In genomic region chr20:63467294-63468083, GRCh38 we compare ENCODE assay signal across 17 cellular contexts. TPM values are rescaled to one million over a fixed set of nuclear protein-coding genes. Genes with fewer than 3 reads are reported as not detected.
DNase-seq lines count a peak whose midpoint lies in the region; ATAC-seq, FAIRE-seq and TF ChIP-seq lines count a peak whose summit lies in the region.
"Had no signal": no experiment of that assay in that cellular context is flagged by ENCODE, and none has a peak within 500 bp of the region (broad histone marks: within the 10 kb centered on the region; RNA-seq: fewer than 3 reads in every experiment).

No MANE protein-coding gene starts in this region.

- no peak overlapping the region for H3K4ac ChIP-seq in H9 (ENCODE audit: low read depth, low read length)

- H3K4me1 ChIP-seq in H9 (ENCODE audit: insufficient read depth, low read length) = no peaks in the 10 kb centered on the region
- H3K4me1 ChIP-seq in K562 (replicated peaks in 1 of 2; ENCODE audit: control insufficient read depth in 2 of 2, insufficient read depth in 2 of 2, low read length in 2 of 2) = peaks cover 0 to 45% of the 10 kb centered on the region in 2 experiments; a peak in 2 of 5 replicates
- no peaks in the 10 kb centered on the region for H3K4me1 ChIP-seq in endodermal cell (ENCODE audit: control insufficient read depth, insufficient read depth, low read length)
- H3K4me1 ChIP-seq in neural progenitor cell = peaks cover 26% of the 10 kb centered on the region
- H3K4me1 ChIP-seq: HAP-1 had no signal

- no CpG with 5 or more reads among the region's 19 CpGs for WGBS in H9 (ENCODE audit: extremely low coverage, insufficient read length, low lambda C conversion rate)
- 4% methylated on average over 19 of the region's 19 CpGs for WGBS in K562 (ENCODE audit: insufficient coverage, low coverage, missing lambda C conversion rate)
- 85 to 88% methylated on average over 19 of the region's 19 CpGs for WGBS in endodermal cell (ENCODE audit: insufficient coverage in 1 of 2, insufficient read length in 1 of 2), 2 experiments

- no peak overlapping the region for H2BK20ac ChIP-seq in H9 (ENCODE audit: low read depth, low read length, poor library complexity, severe bottlenecking)

- TF ChIP-seq RAD21 in K562 (CRISPR knock-in tag; conservative IDR thresholded peaks at IDR 0.05 in 1 of 2, IDR thresholded peaks at IDR 0.05 in 1 of 2) = no peak

- H3K9ac ChIP-seq in H9 (ENCODE audit: extremely low read depth, insufficient read length, low read length) = no peak overlapping the region
- no peak overlapping the region for H3K9ac ChIP-seq in K562 (ENCODE audit: insufficient read depth in 1 of 2, low read depth in 2 of 2, low read length in 2 of 2)
- no peak overlapping the region for H3K9ac ChIP-seq in endodermal cell (ENCODE audit: extremely low read depth, low read length, poor library complexity, severe bottlenecking)
- no peak overlapping the region for H3K9ac ChIP-seq in neural progenitor cell
- H3K9ac ChIP-seq: BLaER1 treated with 17β-estradiol and CSF1 and Interleukin-3, amounts not matched to agents 10 nM and 100 nM had no signal

- no peak overlapping the region for H2BK12ac ChIP-seq in H9 (ENCODE audit: insufficient read length, low read depth, low read length)

- FAIRE-seq in K562 (lab: Jason Lieb, UNC) = no peak
- FAIRE-seq: HepG2 had no signal

- peaks cover 24 to 41% of the 10 kb centered on the region in 2 experiments for H3K4me1 Mint-ChIP-seq in H9
- H3K4me1 Mint-ChIP-seq in endodermal cell = no peaks in the 10 kb centered on the region
- H3K4me1 Mint-ChIP-seq in neural progenitor cell = peaks cover 49% of the 10 kb centered on the region
- peaks cover 0 to 4% (median 0%) of the 10 kb centered on the region in 3 donors for H3K4me1 Mint-ChIP-seq in T-cell
- H3K4me1 Mint-ChIP-seq: CD4-positive, CD25-positive, alpha-beta regulatory T cell had no signal

- no peak overlapping the region for H3T11ph ChIP-seq in H9 (ENCODE audit: low read length)

- no peak overlapping the region for H2BK5ac ChIP-seq in H9 (ENCODE audit: insufficient read length, low read length)

- no peak overlapping the region for H2AK5ac ChIP-seq in H9 (ENCODE audit: insufficient read length, low read length)

- H3K4me2 ChIP-seq in H9 (ENCODE audit: insufficient read depth, insufficient read length, low read length) (no peak overlapping the region), K562 (ENCODE audit: insufficient read depth, low read length) (no peak overlapping the region), neural progenitor cell (no peak overlapping the region)
- H3K4me2 ChIP-seq: GM23338 had no signal

- TF ChIP-seq POLR2A in K562 (conservative IDR thresholded peaks at IDR 0.05) = no peak

- H2AFZ ChIP-seq in H9 (ENCODE audit: low read length) (no peak overlapping the region), K562 (ENCODE audit: low read depth, low read length) (no peak overlapping the region), neural progenitor cell (replicated peaks) (no peak overlapping the region)
- H2AFZ ChIP-seq: GM23338 had no signal

- BruUV-seq in K562 (replicated peaks; lab: Mats Ljungman, UMichigan) = no TSS peak

- H3K9me3 ChIP-seq in H9 (ENCODE audit: control insufficient read depth, low read depth, low read length) = no peaks in the 10 kb centered on the region
- H3K9me3 ChIP-seq in K562 (replicated peaks; ENCODE audit: control insufficient read depth, insufficient read depth, low read depth, low read length) = no peaks in the 10 kb centered on the region
- no peaks in the 10 kb centered on the region for H3K9me3 ChIP-seq in endodermal cell (ENCODE audit: control insufficient read depth, low read length)
- no peaks in the 10 kb centered on the region for H3K9me3 ChIP-seq in neural progenitor cell (ENCODE audit: low read depth)
- H3K9me3 ChIP-seq: BLaER1 treated with 17β-estradiol and CSF1 and Interleukin-3, amounts not matched to agents 10 nM and 100 nM; HAP-1 had no signal

- no peak for TF ChIP-seq EP300 in K562 (IDR thresholded peaks at IDR 0.05; ENCODE audit: low read length)

- ATAC-seq in K562 (no peak), GM21619 (IDR thresholded peaks at IDR 0.05; ENCODE audit: unreplicated experiment) (no peak), T-cell (replicated peaks in 1 of 4) (no peak)
- ATAC-seq: GM23338, HepG2 had no signal

- in situ Hi-C loops in K562 (cut with MboI) = no loop called here

- no peak overlapping the region for H3K27ac ChIP-seq in H9 (ENCODE audit: insufficient read length, low read depth, low read length)
- H3K27ac ChIP-seq in K562 (ENCODE audit: extremely low read depth, low read depth, low read length) = no peak overlapping the region
- no peak overlapping the region for H3K27ac ChIP-seq in endodermal cell (ENCODE audit: low read depth, low read length)
- H3K27ac ChIP-seq in neural progenitor cell = no peak overlapping the region
- H3K27ac ChIP-seq: BLaER1 treated with 17β-estradiol and CSF1 and Interleukin-3, amounts not matched to agents 10 nM and 100 nM had no signal

- H4K91ac ChIP-seq in H9 (ENCODE audit: insufficient read length, low read depth, low read length) = no peak overlapping the region

- H3K27ac Mint-ChIP-seq in H9 = peak overlapping the region in 2 of 3 experiments; percentile 49; a peak in 2 of 7 replicates
- peak overlapping the region; percentile 41 for H3K27ac Mint-ChIP-seq in endodermal cell
- H3K27ac Mint-ChIP-seq in neural progenitor cell = peak overlapping the region; percentile 65
- H3K27ac Mint-ChIP-seq in T-cell = no peak overlapping the region
- H3K27ac Mint-ChIP-seq: CD4-positive, CD25-positive, alpha-beta regulatory T cell; GM23338; HFFc6 had no signal

- no peaks in the 10 kb centered on the region for H4K20me1 ChIP-seq in H9 (ENCODE audit: control insufficient read depth, insufficient read depth, insufficient read length)
- H4K20me1 ChIP-seq in K562 (replicated peaks; ENCODE audit: control insufficient read depth, insufficient read depth, low read length) = peaks cover 14% of the 10 kb centered on the region
- peaks cover 82% of the 10 kb centered on the region for H4K20me1 ChIP-seq in neural progenitor cell (ENCODE audit: low read depth)

- no peak overlapping the region for H3K4me3 ChIP-seq in K562
- no peak overlapping the region for H3K4me3 ChIP-seq in endodermal cell (ENCODE audit: low read length)
- no peak overlapping the region for H3K4me3 ChIP-seq in neural progenitor cell
- H3K4me3 ChIP-seq: BLaER1 treated with 17β-estradiol and CSF1 and Interleukin-3, amounts not matched to agents 10 nM and 100 nM; GM23338; HAP-1 had no signal

- no peaks in the 10 kb centered on the region for H3F3A ChIP-seq in neural progenitor cell (ENCODE audit: low read depth)

- H2BK15ac ChIP-seq in H9 (ENCODE audit: low read depth, low read length) = no peak overlapping the region

- no peak for TF ChIP-seq CTCF in H9 (conservative IDR thresholded peaks at IDR 0.05)
- no peak for TF ChIP-seq CTCF in K562 (IDR thresholded peaks at IDR 0.05 in 2 of 3, conservative IDR thresholded peaks at IDR 0.05 in 1 of 3; ENCODE audit: insufficient read depth in 2 of 3, low read depth in 1 of 3, low read length in 3 of 3)
- TF ChIP-seq CTCF in endodermal cell (conservative IDR thresholded peaks at IDR 0.05) = no peak
- no peak for TF ChIP-seq CTCF in neural progenitor cell (IDR thresholded peaks at IDR 0.05)

- no peaks in the 10 kb centered on the region for H3K9me1 ChIP-seq in K562 (ENCODE audit: control insufficient read depth, insufficient read depth, low read length)

- no peak overlapping the region for H3K56ac ChIP-seq in H9 (ENCODE audit: insufficient read length, low read depth, low read length)

- no peak overlapping the region for H3K14ac ChIP-seq in H9 (ENCODE audit: insufficient read depth, low read length)

- CTCF ChIA-PET in K562 (lab: Yijun Ruan, JAX; ENCODE audit: low intra/inter-chr PET ratio) (no interaction called here), T-cell (lab: Charles Lee) (no interaction called here)

- H3K36me3 Mint-ChIP-seq in H9 (ENCODE audit: insufficient read depth in 1 of 3, low read depth in 3 of 3) (peaks cover 0 to 8% (median 0%) of the 10 kb centered on the region in 3 experiments; a peak in 2 of 7 replicates), endodermal cell (ENCODE audit: low read depth) (no peaks in the 10 kb centered on the region), neural progenitor cell (no peaks in the 10 kb centered on the region), T-cell (no peaks in the 10 kb centered on the region)
- H3K36me3 Mint-ChIP-seq: CD4-positive, CD25-positive, alpha-beta regulatory T cell had no signal

- no peak overlapping the region for H4K8ac ChIP-seq in H9 (replicated peaks; ENCODE audit: insufficient read length, low read depth, low read length)

- H4K5ac ChIP-seq in H9 (ENCODE audit: insufficient read length, low read depth, low read length) = no peak overlapping the region

- H3K79me2 ChIP-seq in H9 (ENCODE audit: insufficient read depth, low read length) (peaks cover 10% of the 10 kb centered on the region; the same call in 1 of the 2 replicates), K562 (ENCODE audit: control insufficient read depth, insufficient read depth, low read length) (no peaks in the 10 kb centered on the region), neural progenitor cell (ENCODE audit: low read depth) (peaks cover 86% of the 10 kb centered on the region)

- H3K27me3 Mint-ChIP-seq in H9 (ENCODE audit: low read depth) = no peaks in the 10 kb centered on the region; the same call in 1 of the 2 replicates
- H3K27me3 Mint-ChIP-seq in endodermal cell (ENCODE audit: insufficient read depth) = peaks cover 8% of the 10 kb centered on the region
- H3K27me3 Mint-ChIP-seq in neural progenitor cell (ENCODE audit: insufficient read depth, low read depth) = no peaks in the 10 kb centered on the region
- H3K27me3 Mint-ChIP-seq in T-cell = peaks cover 19 to 48% of the 10 kb centered on the region in 2 donors

- no peaks in the 10 kb centered on the region for H3K9me3 Mint-ChIP-seq in H9
- H3K9me3 Mint-ChIP-seq in endodermal cell = no peaks in the 10 kb centered on the region
- no peaks in the 10 kb centered on the region for H3K9me3 Mint-ChIP-seq in neural progenitor cell
- H3K9me3 Mint-ChIP-seq in T-cell = no peaks in the 10 kb centered on the region
- H3K9me3 Mint-ChIP-seq: CD4-positive, CD25-positive, alpha-beta regulatory T cell; GM23338; HFFc6 had no signal

- DNase-seq in H9 (no peak), K562 (ENCODE audit: extremely low read depth in 1 of 4, low spot score in 3 of 4) (no peak), endodermal cell (no peak), neural progenitor cell (ENCODE audit: low spot score) (no peak), T-cell (no peak), NCI-H2196 treated with DMSO at 0.1 percent for 48 hours (lab: John Stamatoyannopoulos, UW; ENCODE audit: unreplicated experiment) (no peak)
- DNase-seq: 8988T; ACHN; Calu3; CD4-positive, CD25-positive, alpha-beta regulatory T cell; DMS 273 treated with DMSO at 0.1 percent for 48 hours; HFFc6 had no signal

- no peak overlapping the region for H3K18ac ChIP-seq in H9 (ENCODE audit: insufficient read length, low read depth, low read length)

- no peaks in the 10 kb centered on the region for H3K23me2 ChIP-seq in H9 (ENCODE audit: insufficient read length, low read depth, low read length, poor library complexity, severe bottlenecking)

- intact Hi-C loops in K562 (cut with micrococcal nuclease) = no loop called here

- H3K27me3 ChIP-seq in H9 (ENCODE audit: insufficient read depth, low read length) (no peaks in the 10 kb centered on the region), K562 (ENCODE audit: control insufficient read depth in 2 of 2, insufficient read depth in 2 of 2, low read length in 2 of 2) (peaks cover 48 to 94% of the 10 kb centered on the region in 2 experiments), endodermal cell (ENCODE audit: control insufficient read depth, insufficient read depth, low read length, poor library complexity, severe bottlenecking) (no peaks in the 10 kb centered on the region), neural progenitor cell (no peaks in the 10 kb centered on the region)

- H3K4me3 Mint-ChIP-seq in H9 (no peak overlapping the region), endodermal cell (no peak overlapping the region), neural progenitor cell (peak overlapping the region; percentile 9), T-cell (no peak overlapping the region)
- H3K4me3 Mint-ChIP-seq: GM23338, HFFc6 had no signal

- H3K36me3 ChIP-seq in K562 (ENCODE audit: control insufficient read depth, insufficient read depth, low read length) (no peaks in the 10 kb centered on the region), endodermal cell (ENCODE audit: control insufficient read depth, insufficient read depth, low read length) (no peaks in the 10 kb centered on the region), neural progenitor cell (no peaks in the 10 kb centered on the region)
- H3K36me3 ChIP-seq: BLaER1 treated with 17β-estradiol and CSF1 and Interleukin-3, amounts not matched to agents 10 nM and 100 nM; HAP-1 had no signal

- POLR2A ChIA-PET in K562 (lab: Yijun Ruan, JAX) = no interaction called here
- POLR2A ChIA-PET in T-cell (lab: Charles Lee) = interaction anchor here in 1 of 2 donors (0.5 kb wide), 1 partner anchor 28 kb away, joined by 3 read pairs; no protein-coding TSS in a partner anchor

- H2BK120ac ChIP-seq in H9 (ENCODE audit: low read depth, low read length, poor library complexity, severe bottlenecking) = no peak overlapping the region

- no peaks in the 10 kb centered on the region for H3K79me1 ChIP-seq in H9 (ENCODE audit: insufficient read depth, low read depth, low read length, poor library complexity, severe bottlenecking)

- H3K23ac ChIP-seq in H9 (ENCODE audit: insufficient read length, low read depth, low read length) = no peak overlapping the region

RNA-seq across cellular contexts. Expression of gene KCNQ2, which starts 5.0 kb away (rescaled TPM):
- total RNA-seq in H9 (2021) = 69.2 and 71.5 TPM in 2 replicates
- total RNA-seq in K562 (2011; cell fraction: chromatin; rRNA removed; ENCODE audit: low replicate concordance) = not detected in 2 replicates
- 0.17 TPM in 1 of 2 replicates, not detected in the other for total RNA-seq in K562 (2011; cell fraction: nucleolus; rRNA removed)
- not detected in 2 replicates for total RNA-seq in K562 (2011; cell fraction: nucleoplasm; rRNA removed)
- total RNA-seq in K562 (2014; rRNA removed) = not detected in 2 replicates
- total RNA-seq in K562 (2014; rRNA removed; fragmentation: Illumina TruSeq; extraction: Trizol) = not detected in 2 replicates
- not detected in 2 replicates for total RNA-seq in K562 (2015; rRNA removed; fragmentation: Illumina TruSeq; extraction: Trizol)
- total RNA-seq in K562 (2021) = 0.13 and 0.40 TPM in 2 replicates
- 0.08 TPM in 1 of 2 replicates, not detected in the other for polyA plus RNA-seq in K562 (2011; rRNA removed)
- polyA plus RNA-seq in K562 (2011; cell fraction: cytosol; rRNA removed) = not detected in 2 replicates
- 0.06 TPM in 1 of 2 replicates, not detected in the other for polyA plus RNA-seq in K562 (2011; cell fraction: nucleus; rRNA removed)
- polyA plus RNA-seq in K562 (2012) = 0.01 TPM in 1 of 2 replicates, not detected in the other
- not detected in 2 replicates for polyA plus RNA-seq in K562 (2014; fragmentation: Illumina TruSeq; extraction: Trizol)
- polyA plus RNA-seq in K562 (2014; fragmentation: Nextera tagmentation; extraction: Ambion mirVana) = not detected
- 0.16 TPM in 1 of 2 replicates, not detected in the other for polyA plus RNA-seq in K562 (2014; rRNA removed)
- polyA minus RNA-seq in K562 (2011; rRNA and poly(A)+ RNA removed) = not detected in 2 replicates
- not detected in 2 replicates for polyA minus RNA-seq in K562 (2011; cell fraction: cytosol; rRNA and poly(A)+ RNA removed)
- 0.40 TPM in 1 of 2 replicates, not detected in the other for polyA minus RNA-seq in K562 (2011; cell fraction: nucleus; rRNA and poly(A)+ RNA removed)
- 10 to 100 TPM; 36.4 to 62.8 TPM for total RNA-seq in endodermal cell
- polyA plus RNA-seq in endodermal cell (2013, experiment 1 of 2) = 111 TPM
- polyA plus RNA-seq in endodermal cell (2013, experiment 2 of 2) = 96.8 TPM
- total RNA-seq in neural progenitor cell (ENCODE audit: low replicate concordance) = 39.5 and 106 TPM in 2 replicates
- under 1 TPM; 0.19 to 0.49 (median 0.32) TPM for total RNA-seq in T-cell
- total RNA-seq: HepG2, HFFc6 had no signal
- polyA plus RNA-seq: HepG2 had no signal

RNA-seq across cellular contexts. Expression of gene EEF1A2, which starts 31.4 kb away (rescaled TPM):
- 25.8 and 27.4 TPM in 2 replicates for total RNA-seq in H9 (2021)
- total RNA-seq in K562 (2011; cell fraction: chromatin; rRNA removed; ENCODE audit: low replicate concordance) = 13.0 and 31.1 TPM in 2 replicates
- 23.3 and 23.8 TPM in 2 replicates for total RNA-seq in K562 (2011; cell fraction: nucleolus; rRNA removed)
- 9.9 and 20.4 TPM in 2 replicates for total RNA-seq in K562 (2011; cell fraction: nucleoplasm; rRNA removed)
- total RNA-seq in K562 (2014; rRNA removed) = 20.9 and 24.8 TPM in 2 replicates
- total RNA-seq in K562 (2014; rRNA removed; fragmentation: Illumina TruSeq; extraction: Trizol) = 8.7 and 11.5 TPM in 2 replicates
- total RNA-seq in K562 (2015; rRNA removed; fragmentation: Illumina TruSeq; extraction: Trizol) = 7.7 and 8.7 TPM in 2 replicates
- total RNA-seq in K562 (2021) = 29.0 and 29.6 TPM in 2 replicates
- 9.6 and 11.8 TPM in 2 replicates for polyA plus RNA-seq in K562 (2011; rRNA removed)
- polyA plus RNA-seq in K562 (2011; cell fraction: cytosol; rRNA removed) = 10.8 and 19.3 TPM in 2 replicates
- polyA plus RNA-seq in K562 (2011; cell fraction: nucleus; rRNA removed) = 13.8 and 24.9 TPM in 2 replicates
- 29.1 and 61.1 TPM in 2 replicates for polyA plus RNA-seq in K562 (2012)
- polyA plus RNA-seq in K562 (2014; fragmentation: Illumina TruSeq; extraction: Trizol) = 27.2 and 29.6 TPM in 2 replicates
- polyA plus RNA-seq in K562 (2014; fragmentation: Nextera tagmentation; extraction: Ambion mirVana) = under 1 TPM; 0.04 to 0.58 TPM
- 10.9 and 11.4 TPM in 2 replicates for polyA plus RNA-seq in K562 (2014; rRNA removed)
- polyA minus RNA-seq in K562 (2011; rRNA and poly(A)+ RNA removed) = 10.3 and 11.5 TPM in 2 replicates
- 34.7 and 45.1 TPM in 2 replicates for polyA minus RNA-seq in K562 (2011; cell fraction: cytosol; rRNA and poly(A)+ RNA removed)
- 8.2 and 10.0 TPM in 2 replicates for polyA minus RNA-seq in K562 (2011; cell fraction: nucleus; rRNA and poly(A)+ RNA removed)
- 10 to 100 TPM; 12.1 to 22.6 TPM for total RNA-seq in endodermal cell
- polyA plus RNA-seq in endodermal cell (2013, experiment 1 of 2) = 24.7 TPM
- 18.3 TPM for polyA plus RNA-seq in endodermal cell (2013, experiment 2 of 2)
- 0.54 and 1.5 TPM in 2 replicates for total RNA-seq in neural progenitor cell (ENCODE audit: low replicate concordance)
- total RNA-seq in T-cell = 1 to 10 TPM in 3 of 5 donors, under 1 TPM in 2; 0.50 to 3.1 (median 1.1) TPM

RNA-seq across cellular contexts. Expression of gene PPDPF, which starts 53.1 kb away (rescaled TPM):
- total RNA-seq in H9 (2021) = 149 and 153 TPM in 2 replicates
- 8.8 and 25.0 TPM in 2 replicates for total RNA-seq in K562 (2011; cell fraction: chromatin; rRNA removed; ENCODE audit: low replicate concordance)
- 34.9 and 37.0 TPM in 2 replicates for total RNA-seq in K562 (2011; cell fraction: nucleolus; rRNA removed)
- 25.6 and 28.6 TPM in 2 replicates for total RNA-seq in K562 (2011; cell fraction: nucleoplasm; rRNA removed)
- total RNA-seq in K562 (2014; rRNA removed) = 73.9 and 86.1 TPM in 2 replicates
- 2.3 and 4.5 TPM in 2 replicates for total RNA-seq in K562 (2014; rRNA removed; fragmentation: Illumina TruSeq; extraction: Trizol)
- total RNA-seq in K562 (2015; rRNA removed; fragmentation: Illumina TruSeq; extraction: Trizol) = 10.5 and 16.6 TPM in 2 replicates
- total RNA-seq in K562 (2021) = 220 and 233 TPM in 2 replicates
- polyA plus RNA-seq in K562 (2011; rRNA removed) = 4.5 and 9.8 TPM in 2 replicates
- 17.2 and 51.6 TPM in 2 replicates for polyA plus RNA-seq in K562 (2011; cell fraction: cytosol; rRNA removed)
- 34.4 and 40.3 TPM in 2 replicates for polyA plus RNA-seq in K562 (2011; cell fraction: nucleus; rRNA removed)
- 125 and 320 TPM in 2 replicates for polyA plus RNA-seq in K562 (2012)
- 11.2 and 59.1 TPM in 2 replicates for polyA plus RNA-seq in K562 (2014; fragmentation: Illumina TruSeq; extraction: Trizol)
- under 1 TPM; 0.77 to 0.85 TPM for polyA plus RNA-seq in K562 (2014; fragmentation: Nextera tagmentation; extraction: Ambion mirVana)
- 98.3 and 99.6 TPM in 2 replicates for polyA plus RNA-seq in K562 (2014; rRNA removed)
- polyA minus RNA-seq in K562 (2011; rRNA and poly(A)+ RNA removed) = 0.95 and 2.2 TPM in 2 replicates
- polyA minus RNA-seq in K562 (2011; cell fraction: cytosol; rRNA and poly(A)+ RNA removed) = 82.0 and 193 TPM in 2 replicates
- polyA minus RNA-seq in K562 (2011; cell fraction: nucleus; rRNA and poly(A)+ RNA removed) = 25.2 and 33.4 TPM in 2 replicates
- total RNA-seq in endodermal cell = 100 to 1,000 TPM; 247 to 296 TPM
- polyA plus RNA-seq in endodermal cell (2013, experiment 1 of 2) = 318 TPM
- polyA plus RNA-seq in endodermal cell (2013, experiment 2 of 2) = 282 TPM
- total RNA-seq in neural progenitor cell (ENCODE audit: low replicate concordance) = 4.1 and 82.2 TPM in 2 replicates
- 100 to 1,000 TPM; 147 to 320 (median 300) TPM for total RNA-seq in T-cell

Comparison
In these comparisons a context has a peak if more than half of its experiments do, and no peak if none do; other contexts are left out.
1. H3K27ac Mint-ChIP-seq: peak in H9 (2 of 3), endodermal cell (single experiment) and neural progenitor cell (single experiment); none in T-cell (0 of 2).
2. RNA of gene KCNQ2, which starts 5.0 kb away (total RNA-seq): 69.2 to 71.5 TPM in H9, 36.4 to 62.8 TPM in endodermal cell and 39.5 to 106 TPM in neural progenitor cell; 0.19 to 0.49 TPM in T-cell and 0.13 to 0.40 TPM in K562; every median in the first group is over 10 times any median in the second.